Comparison of ENCODE assay signal across 9 cellular contexts in the genomic region with DNA sequence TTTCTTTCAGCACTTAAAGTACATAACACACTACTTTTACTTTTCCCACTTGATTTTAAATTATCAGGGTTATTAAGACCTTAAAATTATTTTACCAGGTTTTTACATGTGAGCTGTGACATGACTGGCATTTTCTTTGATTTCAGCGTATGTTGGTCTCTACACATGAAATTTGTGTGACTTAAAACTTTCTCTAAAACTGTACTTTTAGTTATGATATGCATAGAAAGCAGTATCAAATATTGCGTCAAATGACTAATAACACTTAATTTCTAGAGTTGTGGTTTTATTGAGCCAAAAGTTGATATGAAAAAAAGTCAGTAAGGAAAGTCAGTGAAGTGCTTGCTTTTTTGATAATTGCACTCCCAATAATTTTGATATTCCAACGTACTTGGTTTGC. TPM values are rescaled to one million over a fixed set of nuclear protein-coding genes. Genes with fewer than 3 reads are reported as not detected.
DNase-seq lines count a peak whose midpoint lies in the region; ATAC-seq and TF ChIP-seq lines count a peak whose summit lies in the region.
"Had no signal": no experiment of that assay in that cellular context is flagged by ENCODE, and none has a peak within 500 bp of the region (broad histone marks: within the 10 kb centered on the region; RNA-seq: fewer than 3 reads in every experiment).

No MANE protein-coding gene starts in this region.

- no peaks in the 10 kb centered on the region for H3K9me3 ChIP-seq in suprapubic skin

- 6% methylated on average over 3 of the region's 3 CpGs for WGBS in suprapubic skin

- no peaks in the 10 kb centered on the region for H3K9me3 Mint-ChIP-seq in T-helper 1 cell treated with Interleukin-12 subunit alpha and Interleukin-12 subunit beta and Interleukin-4 antibody, amounts not matched to agents 30 μg/mL and 1 μg/mL, for 36 hours
- H3K9me3 Mint-ChIP-seq in activated T-helper 17 cell treated with anti-CD3 and anti-CD28 coated beads, Interleukin-2, amount 50 U/mL, for 72 hours: no peaks in the 10 kb centered on the region
- H3K9me3 Mint-ChIP-seq in immature natural killer cell: no peaks in the 10 kb centered on the region

- H3K27me3 ChIP-seq in suprapubic skin: no peaks in the 10 kb centered on the region

- peak overlapping the region; percentile 1 for H3K27ac ChIP-seq in suprapubic skin
- H3K27ac ChIP-seq: C4-2B had no signal

- H3K27ac Mint-ChIP-seq in T-helper 1 cell treated with Interleukin-12 subunit alpha and Interleukin-12 subunit beta and Interleukin-4 antibody, amounts not matched to agents 30 μg/mL and 1 μg/mL, for 36 hours: peak overlapping the region; percentile 43
- peak overlapping the region; percentile 47 for H3K27ac Mint-ChIP-seq in activated T-helper 17 cell treated with anti-CD3 and anti-CD28 coated beads, Interleukin-2, amount 50 U/mL, for 72 hours
- H3K27ac Mint-ChIP-seq in immature natural killer cell: peak overlapping the region in 5 of 6 donors; percentile 2 to 94 (median 74)

- H3K36me3 ChIP-seq in suprapubic skin: no peaks in the 10 kb centered on the region

- H3K4me3 Mint-ChIP-seq in T-helper 1 cell treated with Interleukin-12 subunit alpha and Interleukin-12 subunit beta and Interleukin-4 antibody, amounts not matched to agents 30 μg/mL and 1 μg/mL, for 36 hours: peak overlapping the region; percentile 95
- peak overlapping the region; percentile 96 for H3K4me3 Mint-ChIP-seq in activated T-helper 17 cell treated with anti-CD3 and anti-CD28 coated beads, Interleukin-2, amount 50 U/mL, for 72 hours
- peak overlapping the region; percentile 95 to 100 (median 97) for H3K4me3 Mint-ChIP-seq in immature natural killer cell

- DNase-seq in T-helper 1 cell (no peak), immature natural killer cell (no peak), suprapubic skin (ENCODE audit: low spot score in 2 of 2) (no peak), EL (no peak), SKM-1 treated with dmso at 0.1 percent for 144 hours (lab: John Stamatoyannopoulos, UW; ENCODE audit: unreplicated experiment) (no peak), SHP77 treated with DMSO at 0.1 percent for 48 hours (lab: John Stamatoyannopoulos, UW) (no peak)

- H3K27me3 Mint-ChIP-seq in T-helper 1 cell treated with Interleukin-12 subunit alpha and Interleukin-12 subunit beta and Interleukin-4 antibody, amounts not matched to agents 30 μg/mL and 1 μg/mL, for 36 hours (ENCODE audit: low read depth): peaks cover 1% of the 10 kb centered on the region
- H3K27me3 Mint-ChIP-seq in activated T-helper 17 cell treated with anti-CD3 and anti-CD28 coated beads, Interleukin-2, amount 50 U/mL, for 72 hours: no peaks in the 10 kb centered on the region
- H3K27me3 Mint-ChIP-seq in immature natural killer cell (ENCODE audit: low read depth in 3 of 3): peaks cover 18 to 28% (median 26%) of the 10 kb centered on the region in 3 donors

- ATAC-seq in activated T-helper 17 cell treated with anti-CD3 and anti-CD28 coated beads, Interleukin-2, amount 50 U/mL, for 72 hours (replicated peaks): no peak

- peaks cover 34% of the 10 kb centered on the region for H3K36me3 Mint-ChIP-seq in T-helper 1 cell treated with Interleukin-12 subunit alpha and Interleukin-12 subunit beta and Interleukin-4 antibody, amounts not matched to agents 30 μg/mL and 1 μg/mL, for 36 hours (ENCODE audit: low read depth)
- H3K36me3 Mint-ChIP-seq in activated T-helper 17 cell treated with anti-CD3 and anti-CD28 coated beads, Interleukin-2, amount 50 U/mL, for 72 hours (ENCODE audit: low read depth): peaks cover 63% of the 10 kb centered on the region
- H3K36me3 Mint-ChIP-seq in immature natural killer cell: peaks cover 0 to 4% (median 0%) of the 10 kb centered on the region in 3 donors

- peaks cover 47% of the 10 kb centered on the region for H3K4me1 Mint-ChIP-seq in T-helper 1 cell treated with Interleukin-12 subunit alpha and Interleukin-12 subunit beta and Interleukin-4 antibody, amounts not matched to agents 30 μg/mL and 1 μg/mL, for 36 hours (ENCODE audit: low read depth)
- peaks cover 30% of the 10 kb centered on the region for H3K4me1 Mint-ChIP-seq in activated T-helper 17 cell treated with anti-CD3 and anti-CD28 coated beads, Interleukin-2, amount 50 U/mL, for 72 hours
- H3K4me1 Mint-ChIP-seq in immature natural killer cell: peaks cover 69 to 77% of the 10 kb centered on the region in 2 donors

- peak overlapping the region; percentile 90 for H3K4me3 ChIP-seq in suprapubic skin

- TF ChIP-seq EP300 in suprapubic skin (IDR thresholded peaks at IDR 0.05): no peak

- H3K4me1 ChIP-seq in suprapubic skin: peaks cover 44% of the 10 kb centered on the region

- no peak for TF ChIP-seq CTCF in suprapubic skin (IDR thresholded peaks at IDR 0.05)

- TF ChIP-seq POLR2A in suprapubic skin (IDR thresholded peaks at IDR 0.05): no peak

RNA-seq across cellular contexts. Expression of a gene that starts 3.1 kb away (rescaled TPM):
- 10 to 100 TPM; 64.2 to 65.8 TPM for total RNA-seq in activated T-helper 17 cell treated with anti-CD3 and anti-CD28 coated beads, Interleukin-2, amount 50 U/mL, for 72 hours
- polyA plus RNA-seq in immature natural killer cell: 10 to 100 TPM; 18.0 to 33.5 (median 30.6) TPM
- 100 to 1,000 TPM in 2 of 4 donors, 10 to 100 TPM in 2; 69.1 to 141 (median 91.8) TPM for total RNA-seq in suprapubic skin

RNA-seq across cellular contexts. Expression of a gene that starts 3.2 kb away (rescaled TPM):
- total RNA-seq in activated T-helper 17 cell treated with anti-CD3 and anti-CD28 coated beads, Interleukin-2, amount 50 U/mL, for 72 hours: under 1 TPM; 0.45 to 0.78 TPM
- polyA plus RNA-seq in immature natural killer cell: under 1 TPM in 2 of 3 donors, not detected in 1; 0.06 to 0.17 TPM
- total RNA-seq in suprapubic skin: under 1 TPM in 3 of 4 donors, not detected in 1; 0.24 to 0.85 (median 0.34) TPM

RNA-seq across cellular contexts. Expression of a gene that starts 48.5 kb away (rescaled TPM):
- total RNA-seq in activated T-helper 17 cell treated with anti-CD3 and anti-CD28 coated beads, Interleukin-2, amount 50 U/mL, for 72 hours: 10 to 100 TPM; 31.2 to 45.9 TPM
- polyA plus RNA-seq in immature natural killer cell: 10 to 100 TPM; 31.2 to 44.0 (median 42.1) TPM
- total RNA-seq in suprapubic skin: 10 to 100 TPM; 29.9 to 40.6 (median 31.5) TPM
